1 cellular context compared by ENCODE assay signal in genomic region chr9:92740969-92741368, GRCh38.
TF ChIP-seq lines count a peak whose summit lies in the region.

No MANE protein-coding gene starts in this region.

TF ChIP-seq in GM12878, 131 proteins besides CTCF, POLR2A, EP300 and RAD21 (continued from another document):
- TF ChIP-seq, protein P1, sequence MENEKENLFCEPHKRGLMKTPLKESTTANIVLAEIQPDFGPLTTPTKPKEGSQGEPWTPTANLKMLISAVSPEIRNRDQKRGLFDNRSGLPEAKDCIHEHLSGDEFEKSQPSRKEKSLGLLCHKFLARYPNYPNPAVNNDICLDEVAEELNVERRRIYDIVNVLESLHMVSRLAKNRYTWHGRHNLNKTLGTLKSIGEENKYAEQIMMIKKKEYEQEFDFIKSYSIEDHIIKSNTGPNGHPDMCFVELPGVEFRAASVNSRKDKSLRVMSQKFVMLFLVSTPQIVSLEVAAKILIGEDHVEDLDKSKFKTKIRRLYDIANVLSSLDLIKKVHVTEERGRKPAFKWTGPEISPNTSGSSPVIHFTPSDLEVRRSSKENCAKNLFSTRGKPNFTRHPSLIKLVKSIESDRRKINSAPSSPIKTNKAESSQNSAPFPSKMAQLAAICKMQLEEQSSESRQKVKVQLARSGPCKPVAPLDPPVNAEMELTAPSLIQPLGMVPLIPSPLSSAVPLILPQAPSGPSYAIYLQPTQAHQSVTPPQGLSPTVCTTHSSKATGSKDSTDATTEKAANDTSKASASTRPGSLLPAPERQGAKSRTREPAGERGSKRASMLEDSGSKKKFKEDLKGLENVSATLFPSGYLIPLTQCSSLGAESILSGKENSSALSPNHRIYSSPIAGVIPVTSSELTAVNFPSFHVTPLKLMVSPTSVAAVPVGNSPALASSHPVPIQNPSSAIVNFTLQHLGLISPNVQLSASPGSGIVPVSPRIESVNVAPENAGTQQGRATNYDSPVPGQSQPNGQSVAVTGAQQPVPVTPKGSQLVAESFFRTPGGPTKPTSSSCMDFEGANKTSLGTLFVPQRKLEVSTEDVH (IDR thresholded peaks at IDR 0.05; ENCODE audit: low read depth, partially characterized antibody), result no peak
- TF ChIP-seq NKRF (conservative IDR thresholded peaks at IDR 0.05) (no peak), RB1 (IDR thresholded peaks at IDR 0.05; ENCODE audit: borderline replicate concordance) (no peak), CBFB (IDR thresholded peaks at IDR 0.05; ENCODE audit: low read depth) (no peak)
- TF ChIP-seq, protein P2, sequence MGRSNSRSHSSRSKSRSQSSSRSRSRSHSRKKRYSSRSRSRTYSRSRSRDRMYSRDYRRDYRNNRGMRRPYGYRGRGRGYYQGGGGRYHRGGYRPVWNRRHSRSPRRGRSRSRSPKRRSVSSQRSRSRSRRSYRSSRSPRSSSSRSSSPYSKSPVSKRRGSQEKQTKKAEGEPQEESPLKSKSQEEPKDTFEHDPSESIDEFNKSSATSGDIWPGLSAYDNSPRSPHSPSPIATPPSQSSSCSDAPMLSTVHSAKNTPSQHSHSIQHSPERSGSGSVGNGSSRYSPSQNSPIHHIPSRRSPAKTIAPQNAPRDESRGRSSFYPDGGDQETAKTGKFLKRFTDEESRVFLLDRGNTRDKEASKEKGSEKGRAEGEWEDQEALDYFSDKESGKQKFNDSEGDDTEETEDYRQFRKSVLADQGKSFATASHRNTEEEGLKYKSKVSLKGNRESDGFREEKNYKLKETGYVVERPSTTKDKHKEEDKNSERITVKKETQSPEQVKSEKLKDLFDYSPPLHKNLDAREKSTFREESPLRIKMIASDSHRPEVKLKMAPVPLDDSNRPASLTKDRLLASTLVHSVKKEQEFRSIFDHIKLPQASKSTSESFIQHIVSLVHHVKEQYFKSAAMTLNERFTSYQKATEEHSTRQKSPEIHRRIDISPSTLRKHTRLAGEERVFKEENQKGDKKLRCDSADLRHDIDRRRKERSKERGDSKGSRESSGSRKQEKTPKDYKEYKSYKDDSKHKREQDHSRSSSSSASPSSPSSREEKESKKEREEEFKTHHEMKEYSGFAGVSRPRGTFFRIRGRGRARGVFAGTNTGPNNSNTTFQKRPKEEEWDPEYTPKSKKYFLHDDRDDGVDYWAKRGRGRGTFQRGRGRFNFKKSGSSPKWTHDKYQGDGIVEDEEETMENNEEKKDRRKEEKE (IDR thresholded peaks at IDR 0.05), result no peak
